9 cellular contexts compared by ENCODE assay signal in the genomic region with DNA sequence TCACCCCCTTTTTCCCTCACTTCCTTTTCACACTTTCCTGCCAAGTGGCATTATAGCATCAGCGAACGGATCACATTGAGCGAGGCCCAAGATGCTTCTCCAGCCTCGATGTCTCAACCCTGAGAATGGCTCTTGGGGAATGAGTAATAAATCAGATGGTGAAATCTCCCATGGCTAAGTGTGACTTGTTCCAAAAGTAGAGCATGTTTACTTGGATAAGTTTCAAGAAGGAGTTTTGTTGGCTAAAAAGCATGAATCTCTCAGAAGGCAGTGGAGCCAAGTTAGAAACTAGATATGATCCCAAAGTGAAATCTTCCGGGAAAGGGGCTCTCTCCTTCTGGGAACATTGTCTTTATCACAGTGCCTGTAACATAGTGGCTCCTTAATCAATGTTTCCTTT.
DNase-seq lines count a peak whose midpoint lies in the region; FAIRE-seq and TF ChIP-seq lines count a peak whose summit lies in the region.
"Had no signal": no experiment of that assay in that cellular context is flagged by ENCODE, and none has a peak within 500 bp of the region (broad histone marks: within the 10 kb centered on the region; RNA-seq: fewer than 3 reads in every experiment).

No MANE protein-coding gene starts in this region.

- peak; percentile 19 for DNase-seq in activated CD4-positive, alpha-beta memory T cell treated with anti-CD3 and anti-CD28 coated beads for 36 hours
- no peak for DNase-seq in activated CD4-positive, alpha-beta memory T cell treated with anti-CD3 and anti-CD28 coated beads, Interleukin-2, amount 10 ng/mL, durations not matched to agents 7 days and 5 days
- DNase-seq in astrocyte of the spinal cord (ENCODE audit: low read depth, low spot score), result peak; percentile 88
- DNase-seq in kidney, result no peak
- DNase-seq in tibial nerve (ENCODE audit: low spot score in 2 of 2), result peak; percentile 30 to 72
- DNase-seq in activated gamma-delta T cell (lab: John Stamatoyannopoulos, UW), result no peak
- no peak for DNase-seq in cerebellar nuclear complex (lab: John Stamatoyannopoulos, UW)
- DNase-seq in GDM1 (lab: John Stamatoyannopoulos, UW), result no peak

- in situ Hi-C loops in astrocyte of the spinal cord (cut with HindIII; ENCODE audit: low sequenced_read_pairs), result no loop called here

- peaks cover 6% of the 10 kb centered on the region for H3K9me3 Mint-ChIP-seq in activated CD4-positive, alpha-beta memory T cell treated with anti-CD3 and anti-CD28 coated beads for 36 hours
- H3K9me3 Mint-ChIP-seq in activated CD4-positive, alpha-beta memory T cell treated with anti-CD3 and anti-CD28 coated beads, Interleukin-2, amount 10 ng/mL, durations not matched to agents 7 days and 5 days, result peaks cover 2% of the 10 kb centered on the region

- WGBS in tibial nerve, 2 donors, result 43 to 46% methylated on average over 5 of the region's 5 CpGs

- TF ChIP-seq EP300 in tibial nerve (IDR thresholded peaks at IDR 0.05), result peak; percentile 23 to 96

- H3K4me3 ChIP-seq in astrocyte of the spinal cord (ENCODE audit: low read depth, low read length), result no peak overlapping the region
- H3K4me3 ChIP-seq in kidney (ENCODE audit: low read length in 2 of 2), result no peak overlapping the region
- H3K4me3 ChIP-seq in tibial nerve, result no peak overlapping the region
- H3K4me3 ChIP-seq: BLaER1 had no signal

- H3K27ac ChIP-seq in kidney (ENCODE audit: low read depth in 2 of 2, low read length in 2 of 2), result no peak overlapping the region
- H3K27ac ChIP-seq in tibial nerve, result peak overlapping the region in 2 of 4 donors; percentile 66 to 77
- H3K27ac ChIP-seq: BLaER1 had no signal

- peaks cover 26% of the 10 kb centered on the region for H3K4me1 Mint-ChIP-seq in activated CD4-positive, alpha-beta memory T cell treated with anti-CD3 and anti-CD28 coated beads for 36 hours (ENCODE audit: low read depth)
- H3K4me1 Mint-ChIP-seq in activated CD4-positive, alpha-beta memory T cell treated with anti-CD3 and anti-CD28 coated beads, Interleukin-2, amount 10 ng/mL, durations not matched to agents 7 days and 5 days, result peaks cover 6% of the 10 kb centered on the region

- H3K36me3 ChIP-seq in kidney (ENCODE audit: control insufficient read depth in 1 of 2, insufficient read depth in 2 of 2, low read length in 2 of 2) (no peaks in the 10 kb centered on the region), tibial nerve (no peaks in the 10 kb centered on the region)
- H3K36me3 ChIP-seq: BLaER1 had no signal

- H3K27me3 ChIP-seq in tibial nerve, result no peaks in the 10 kb centered on the region
- H3K27me3 ChIP-seq: BLaER1 had no signal

- FAIRE-seq in kidney (lab: Jason Lieb, UNC), result peak; percentile 59

- H3K27me3 Mint-ChIP-seq in activated CD4-positive, alpha-beta memory T cell treated with anti-CD3 and anti-CD28 coated beads for 36 hours, result no peaks in the 10 kb centered on the region
- H3K27me3 Mint-ChIP-seq in activated CD4-positive, alpha-beta memory T cell treated with anti-CD3 and anti-CD28 coated beads, Interleukin-2, amount 10 ng/mL, durations not matched to agents 7 days and 5 days, result no peaks in the 10 kb centered on the region

- CTCF ChIA-PET in activated CD4-positive, alpha-beta memory T cell treated with anti-CD3 and anti-CD28 coated beads for 36 hours (lab: Charles Lee), result no interaction called here
- CTCF ChIA-PET in activated CD4-positive, alpha-beta memory T cell treated with anti-CD3 and anti-CD28 coated beads, Interleukin-2, amount 10 ng/mL, durations not matched to agents 7 days and 5 days (lab: Charles Lee), result no interaction called here

- POLR2A ChIA-PET in activated CD4-positive, alpha-beta memory T cell treated with anti-CD3 and anti-CD28 coated beads for 36 hours (lab: Charles Lee), result no interaction called here
- POLR2A ChIA-PET in activated CD4-positive, alpha-beta memory T cell treated with anti-CD3 and anti-CD28 coated beads, Interleukin-2, amount 10 ng/mL, durations not matched to agents 7 days and 5 days (lab: Charles Lee), result no interaction called here

- intact Hi-C loops in activated CD4-positive, alpha-beta memory T cell treated with anti-CD3 and anti-CD28 coated beads for 36 hours (cut with micrococcal nuclease), result loop anchor here (5.0 kb wide), 1 partner anchor 377 kb away; no protein-coding TSS in a partner anchor
- intact Hi-C loops in kidney (cut with DNase I), result no loop called here

- H3K4me3 Mint-ChIP-seq in activated CD4-positive, alpha-beta memory T cell treated with anti-CD3 and anti-CD28 coated beads for 36 hours, result no peak overlapping the region
- no peak overlapping the region for H3K4me3 Mint-ChIP-seq in activated CD4-positive, alpha-beta memory T cell treated with anti-CD3 and anti-CD28 coated beads, Interleukin-2, amount 10 ng/mL, durations not matched to agents 7 days and 5 days

- H3K27ac Mint-ChIP-seq in activated CD4-positive, alpha-beta memory T cell treated with anti-CD3 and anti-CD28 coated beads for 36 hours, result peak overlapping the region; percentile 64
- no peak overlapping the region for H3K27ac Mint-ChIP-seq in activated CD4-positive, alpha-beta memory T cell treated with anti-CD3 and anti-CD28 coated beads, Interleukin-2, amount 10 ng/mL, durations not matched to agents 7 days and 5 days

- H3K36me3 Mint-ChIP-seq in activated CD4-positive, alpha-beta memory T cell treated with anti-CD3 and anti-CD28 coated beads for 36 hours, result peaks cover 3% of the 10 kb centered on the region
- H3K36me3 Mint-ChIP-seq in activated CD4-positive, alpha-beta memory T cell treated with anti-CD3 and anti-CD28 coated beads, Interleukin-2, amount 10 ng/mL, durations not matched to agents 7 days and 5 days (ENCODE audit: low read depth), result peaks cover 4% of the 10 kb centered on the region

- no peak for TF ChIP-seq CTCF in astrocyte of the spinal cord (IDR thresholded peaks at IDR 0.05; ENCODE audit: low read depth, low read length)
- no peak for TF ChIP-seq CTCF in kidney (IDR thresholded peaks at IDR 0.05; ENCODE audit: borderline replicate concordance, extremely low read depth, insufficient read depth)
- TF ChIP-seq CTCF in tibial nerve (IDR thresholded peaks at IDR 0.05), result no peak

- H3K4me1 ChIP-seq in kidney (ENCODE audit: control insufficient read depth in 1 of 2, insufficient read depth in 1 of 2, low read depth in 1 of 2, low read length in 2 of 2) (no peaks in the 10 kb centered on the region), tibial nerve (peaks cover 0 to 44% (median 12%) of the 10 kb centered on the region in 4 donors)
- H3K4me1 ChIP-seq: BLaER1 had no signal

- H3K9me3 ChIP-seq in kidney (ENCODE audit: control insufficient read depth in 1 of 2, low read length in 2 of 2) (peaks cover 0 to 4% of the 10 kb centered on the region in 2 donors), tibial nerve (peaks cover 0 to 4% (median 0%) of the 10 kb centered on the region in 4 donors)
- H3K9me3 ChIP-seq: BLaER1 had no signal

- no peak for TF ChIP-seq POLR2A in tibial nerve (IDR thresholded peaks at IDR 0.05)

- no peak overlapping the region for H3K9ac ChIP-seq in kidney (ENCODE audit: low read length in 2 of 2)
- H3K9ac ChIP-seq: BLaER1 had no signal

Comparison
In these comparisons a context has a peak if more than half of its experiments do, and no peak if none do; other contexts are left out.
1. DNase-seq: peak in activated CD4-positive, alpha-beta memory T cell treated with anti-CD3 and anti-CD28 coated beads for 36 hours (single experiment), astrocyte of the spinal cord (single experiment) and tibial nerve (2 of 2); none in activated CD4-positive, alpha-beta memory T cell treated with anti-CD3 and anti-CD28 coated beads, Interleukin-2, amount 10 ng/mL, durations not matched to agents 7 days and 5 days (single experiment), kidney (single experiment), activated gamma-delta T cell (single experiment), cerebellar nuclear complex (0 of 2) and GDM1 (single experiment).